Comparison of ENCODE assay signal across 10 cellular contexts in the genomic region with DNA sequence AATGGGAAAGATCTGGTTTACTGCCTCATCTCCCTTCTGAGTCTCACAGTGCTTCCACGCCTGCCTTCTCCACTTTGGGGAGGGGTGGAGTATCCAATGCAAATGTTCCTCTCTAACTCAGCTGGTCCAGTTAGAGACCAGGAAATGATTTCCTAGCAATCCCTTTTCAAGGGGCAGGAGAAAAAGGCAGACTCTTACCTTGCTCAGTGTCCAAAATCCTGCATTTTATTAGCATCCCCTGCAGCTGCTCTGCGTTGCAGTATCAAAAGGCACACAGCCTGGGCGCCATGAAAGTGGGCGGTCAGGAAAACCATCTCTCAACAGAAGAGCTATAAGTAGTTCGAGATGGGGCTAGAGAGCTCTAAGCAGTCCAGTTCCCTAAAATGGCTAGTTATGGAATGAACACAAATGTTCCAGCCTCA.
DNase-seq lines count a peak whose midpoint lies in the region; ATAC-seq, FAIRE-seq and TF ChIP-seq lines count a peak whose summit lies in the region.
"Had no signal": no experiment of that assay in that cellular context is flagged by ENCODE, and none has a peak within 500 bp of the region (broad histone marks: within the 10 kb centered on the region; RNA-seq: fewer than 3 reads in every experiment).

No MANE protein-coding gene starts in this region.

- H3K27me3 ChIP-seq in colonic mucosa, result no peaks in the 10 kb centered on the region

- H3K4me3 Mint-ChIP-seq in nephron progenitor cell, result peak overlapping the region; percentile 51

- no peaks in the 10 kb centered on the region for H3K9me3 Mint-ChIP-seq in nephron progenitor cell

- peak overlapping the region; percentile 31 for H3K27ac Mint-ChIP-seq in nephron progenitor cell

- H3K4me3 ChIP-seq in colonic mucosa, result no peak overlapping the region

- intact Hi-C loops in colonic mucosa (cut with DNase I), result loop anchor here (5.0 kb wide), 1 partner anchor 450 kb away; a partner anchor contains a TSS

- DNase-seq in Ammon's horn (ENCODE audit: low spot score) (peak; percentile 26), NCI-H1048 (lab: John Stamatoyannopoulos, UW) (peak; percentile 18), colonic mucosa (peak; percentile 69), nephron progenitor cell (no peak), NCI-H524 treated with DMSO at 0.1 percent for 48 hours (lab: John Stamatoyannopoulos, UW) (no peak), frontal cortex (ENCODE audit: low spot score in 2 of 2) (no peak)
- no peak for DNase-seq in activated CD4-positive, CD25-positive, alpha-beta regulatory T cell treated with anti-CD3 and anti-CD28 coated beads, Interleukin-2, amount 50 U/mL, for 72 hours
- DNase-seq: GDM1, RPMI8226 had no signal

- no peaks in the 10 kb centered on the region for H3K27me3 Mint-ChIP-seq in nephron progenitor cell (ENCODE audit: low read depth, poor library complexity)

- H3K9ac ChIP-seq in colonic mucosa (ENCODE audit: low read depth in 2 of 2, low read length in 2 of 2), result peak overlapping the region; percentile 46 to 94

- no peaks in the 10 kb centered on the region for H3K36me3 ChIP-seq in colonic mucosa

- peak overlapping the region; percentile 88 for H3K27ac ChIP-seq in colonic mucosa

- no peak for TF ChIP-seq CTCF in colonic mucosa (IDR thresholded peaks at IDR 0.05)
- no peak for TF ChIP-seq CTCF in nephron progenitor cell (IDR thresholded peaks at IDR 0.05)

- no peak for FAIRE-seq in frontal cortex (lab: Jason Lieb, UNC)

- H3K36me3 Mint-ChIP-seq in nephron progenitor cell (ENCODE audit: low read depth), result no peaks in the 10 kb centered on the region

- ATAC-seq in HG03571 (IDR thresholded peaks at IDR 0.05; ENCODE audit: unreplicated experiment), result no peak

- peaks cover 10% of the 10 kb centered on the region for H3K4me1 ChIP-seq in colonic mucosa

- peaks cover 99% of the 10 kb centered on the region for H3K4me1 Mint-ChIP-seq in nephron progenitor cell

- no peaks in the 10 kb centered on the region for H3K9me3 ChIP-seq in colonic mucosa

Comparison
In these comparisons a context has a peak if more than half of its experiments do, and no peak if none do; other contexts are left out.
1. DNase-seq: peak in Ammon's horn (single experiment), NCI-H1048 (single experiment) and colonic mucosa (single experiment); none in nephron progenitor cell (single experiment), NCI-H524 treated with DMSO at 0.1 percent for 48 hours (single experiment), frontal cortex (0 of 2) and activated CD4-positive, CD25-positive, alpha-beta regulatory T cell treated with anti-CD3 and anti-CD28 coated beads, Interleukin-2, amount 50 U/mL, for 72 hours (single experiment).